In genomic region chr22:30636226-30637077, GRCh38 we compare ENCODE assay signal across 8 cellular contexts. TPM values are rescaled to one million over a fixed set of nuclear protein-coding genes. Genes with fewer than 3 reads are reported as not detected.
DNase-seq lines count a peak whose midpoint lies in the region; ATAC-seq and TF ChIP-seq lines count a peak whose summit lies in the region.

No MANE protein-coding gene starts in this region.

- H3K4me1 Mint-ChIP-seq in natural killer cell treated with Interleukin-12 subunit alpha and Interleukin-12 subunit beta and Interleukin-15 and Interleukin-18, amount 100 ng/mL, for 72 hours (ENCODE audit: low read depth in 2 of 2), result peaks cover 10 to 12% of the 10 kb centered on the region in 2 donors

- H3K36me3 ChIP-seq in HCT116 (ENCODE audit: control insufficient read depth in 1 of 2, insufficient read depth in 2 of 2, low read length in 2 of 2) (no peaks in the 10 kb centered on the region), esophagus muscularis mucosa (no peaks in the 10 kb centered on the region)

- WGBS in esophagus muscularis mucosa, result 59% methylated on average over 23 of the region's 45 CpGs

- H3K9me3 Mint-ChIP-seq in natural killer cell treated with Interleukin-12 subunit alpha and Interleukin-12 subunit beta and Interleukin-15 and Interleukin-18, amount 100 ng/mL, for 72 hours, result no peaks in the 10 kb centered on the region

- H3K4me3 ChIP-seq in AG04449 (ENCODE audit: low read depth, low read length) (peak overlapping the region; percentile 63), HCT116 (replicated peaks in 1 of 2; ENCODE audit: low read depth in 1 of 2, low read length in 2 of 2) (peak overlapping the region; percentile 51 to 63), esophagus muscularis mucosa (peak overlapping the region; percentile 75 to 83 (median 78))

- intact Hi-C loops in HCT116 (cut with micrococcal nuclease), result loop anchor here (10.0 kb wide), 1 partner anchor 288 kb away; no protein-coding TSS in a partner anchor
- intact Hi-C loops in esophagus muscularis mucosa (cut with DNase I), result no loop called here

- TF ChIP-seq POLR2A in HCT116 (IDR thresholded peaks at IDR 0.05; ENCODE audit: borderline replicate concordance, extremely low read depth, insufficient read depth, insufficient read length), result no peak
- no peak for TF ChIP-seq POLR2A in esophagus muscularis mucosa (IDR thresholded peaks at IDR 0.05; ENCODE audit: low read depth)

- peak overlapping the region; percentile 87 for H3K27ac ChIP-seq in HCT116 (ENCODE audit: low read depth, low read length)
- H3K27ac ChIP-seq in esophagus muscularis mucosa (replicated peaks in 1 of 4), result peak overlapping the region; percentile 91 to 95 (median 93)

- peak overlapping the region; percentile 78 for H3K9ac ChIP-seq in HCT116 (ENCODE audit: low read length)

- H4K20me1 ChIP-seq in HCT116 (ENCODE audit: insufficient read depth), result no peaks in the 10 kb centered on the region

- H3K27me3 Mint-ChIP-seq in natural killer cell treated with Interleukin-12 subunit alpha and Interleukin-12 subunit beta and Interleukin-15 and Interleukin-18, amount 100 ng/mL, for 72 hours, result no peaks in the 10 kb centered on the region

- CTCF ChIA-PET in AG04449 (lab: Yijun Ruan, JAX) (interaction anchor here (0.6 to 5.2 kb wide), 13 partner anchors 11 to 544 kb away, joined by 3 to 518 read pairs (median 16); no protein-coding TSS in a partner anchor), HCT116 (lab: Charles Lee) (interaction anchor here (0.7 to 3.8 kb wide), 7 partner anchors 8 to 284 kb away, joined by 3 to 95 read pairs (median 4); no protein-coding TSS in a partner anchor)

- no peaks in the 10 kb centered on the region for H3K36me3 Mint-ChIP-seq in natural killer cell treated with Interleukin-12 subunit alpha and Interleukin-12 subunit beta and Interleukin-15 and Interleukin-18, amount 100 ng/mL, for 72 hours

- no peak overlapping the region for H3K27ac Mint-ChIP-seq in natural killer cell treated with Interleukin-12 subunit alpha and Interleukin-12 subunit beta and Interleukin-15 and Interleukin-18, amount 100 ng/mL, for 72 hours

- peak overlapping the region; percentile 85 for H3K4me3 Mint-ChIP-seq in natural killer cell treated with Interleukin-12 subunit alpha and Interleukin-12 subunit beta and Interleukin-15 and Interleukin-18, amount 100 ng/mL, for 72 hours

- peaks cover 18% of the 10 kb centered on the region; the same call in 1 of the 2 replicates for H3K79me2 ChIP-seq in HCT116 (ENCODE audit: insufficient read depth, low read length)

- no peak for TF ChIP-seq EP300 in esophagus muscularis mucosa (IDR thresholded peaks at IDR 0.05)

- RAD21 ChIA-PET in HCT116 (lab: Charles Lee; ENCODE audit: low non-redundant PET in 1 of 2, low total read pairs in 2 of 2, uncharacterized antibody in 2 of 2, unreplicated experiment in 2 of 2), result interaction anchor here (2.1 kb wide), 2 partner anchors 118 to 119 kb away, joined by 16 to 27 read pairs; no protein-coding TSS in a partner anchor

- ATAC-seq in HCT116 (no peak), GM19328 (IDR thresholded peaks at IDR 0.05; ENCODE audit: unreplicated experiment) (no peak), GM21526 (IDR thresholded peaks at IDR 0.05; ENCODE audit: low FRiP score, unreplicated experiment) (no peak), GM21447 (IDR thresholded peaks at IDR 0.05; ENCODE audit: unreplicated experiment) (no peak)
- ATAC-seq in natural killer cell treated with Interleukin-12 subunit alpha and Interleukin-12 subunit beta and Interleukin-15 and Interleukin-18, amount 100 ng/mL, for 72 hours, result no peak

- TF ChIP-seq CTCF in AG04449 (IDR thresholded peaks at IDR 0.05; ENCODE audit: insufficient read depth, low read length, missing control alignments) (peak; percentile 14), HCT116 (IDR thresholded peaks at IDR 0.05 in 2 of 3, conservative IDR thresholded peaks at IDR 0.05 in 1 of 3; ENCODE audit: borderline replicate concordance in 1 of 3, insufficient read depth in 1 of 3, low read depth in 2 of 3, low read length in 2 of 3) (no peak), esophagus muscularis mucosa (IDR thresholded peaks at IDR 0.05) (no peak)

- H3K9me3 ChIP-seq in HCT116 (ENCODE audit: control insufficient read depth in 1 of 2, insufficient read depth in 1 of 2, low read depth in 1 of 2, low read length in 2 of 2), result no peaks in the 10 kb centered on the region
- H3K9me3 ChIP-seq in esophagus muscularis mucosa, result no peaks in the 10 kb centered on the region

- no peaks in the 10 kb centered on the region for H3K9me2 ChIP-seq in HCT116 (ENCODE audit: insufficient read depth)

- POLR2A ChIA-PET in AG04449 (lab: Yijun Ruan, JAX), result interaction anchor here (1.0 to 2.8 kb wide), 3 partner anchors 8 to 118 kb away, joined by 3 to 20 read pairs (median 4); no protein-coding TSS in a partner anchor
- POLR2A ChIA-PET in HCT116 (lab: Charles Lee), result interaction anchor here (1.3 to 2.2 kb wide), 3 partner anchors 14 to 118 kb away, joined by 3 to 15 read pairs (median 11); no protein-coding TSS in a partner anchor

- peak overlapping the region; percentile 79 for H3K4me2 ChIP-seq in HCT116 (ENCODE audit: low read length)

- no peak overlapping the region for H2AFZ ChIP-seq in HCT116 (ENCODE audit: low read depth, low read length, poor library complexity, severe bottlenecking)

- DNase-seq in AG04449 (ENCODE audit: low read depth, low spot score), result no peak
- DNase-seq in HCT116 (ENCODE audit: low read depth, low spot score), result no peak
- DNase-seq in activated CD4-positive, alpha-beta T cell treated with anti-CD3 and anti-CD28 coated beads, Interleukin-2, amount 50 U/mL, for 1 hour, result peak; percentile 11
- DNase-seq in esophagus muscularis mucosa (ENCODE audit: extremely low spot score), result no peak
- no peak for DNase-seq in natural killer cell treated with Interleukin-12 subunit alpha and Interleukin-12 subunit beta and Interleukin-15 and Interleukin-18, amount 100 ng/mL, for 72 hours (ENCODE audit: low spot score)

- no peak for TF ChIP-seq RAD21 in HCT116 (IDR thresholded peaks at IDR 0.05; ENCODE audit: low read depth)

- BruUV-seq in HCT116 (replicated peaks; lab: Mats Ljungman, UMichigan), result no TSS peak

- H3K4me1 ChIP-seq in HCT116 (ENCODE audit: control insufficient read depth in 1 of 2, insufficient read depth in 2 of 2, low read length in 2 of 2) (peaks cover 17 to 29% of the 10 kb centered on the region in 2 experiments), esophagus muscularis mucosa (peaks cover 37 to 57% (median 50%) of the 10 kb centered on the region in 4 donors)

- H3K27me3 ChIP-seq in HCT116 (ENCODE audit: insufficient read depth, low read length) (no peaks in the 10 kb centered on the region), esophagus muscularis mucosa (no peaks in the 10 kb centered on the region)

TF ChIP-seq in HCT116, 20 proteins besides CTCF, POLR2A, EP300 and RAD21:
- TF ChIP-seq POLR2AphosphoS5 (IDR thresholded peaks at IDR 0.05; ENCODE audit: low read depth, low read length) (no peak), EZH2 (IDR thresholded peaks at IDR 0.05) (no peak)

RNA-seq across cellular contexts. Expression of gene SLC35E4, which starts 0.9 kb away (rescaled TPM):
- total RNA-seq in HCT116 (2021; ENCODE audit: unreplicated experiment), result 6.2 TPM
- 5.4 and 5.9 TPM in 2 replicates for polyA plus RNA-seq in HCT116 (2012)
- 10 to 100 TPM in 2 of 4 donors, 1 to 10 TPM in 2; 4.2 to 14.1 (median 9.7) TPM for total RNA-seq in esophagus muscularis mucosa
- total RNA-seq in natural killer cell treated with Interleukin-12 subunit alpha and Interleukin-12 subunit beta and Interleukin-15 and Interleukin-18, amount 100 ng/mL, for 72 hours, result 1 to 10 TPM; 3.4 to 6.8 TPM

RNA-seq across cellular contexts. Expression of gene TCN2, which starts 29.5 kb away (rescaled TPM):
- total RNA-seq in HCT116 (2021; ENCODE audit: unreplicated experiment) (2.2 TPM), esophagus muscularis mucosa (10 to 100 TPM; 28.7 to 44.2 (median 40.2) TPM)
- 2.3 and 2.7 TPM in 2 replicates for polyA plus RNA-seq in HCT116 (2012)
- total RNA-seq in natural killer cell treated with Interleukin-12 subunit alpha and Interleukin-12 subunit beta and Interleukin-15 and Interleukin-18, amount 100 ng/mL, for 72 hours, result under 1 TPM in 1 of 2 donors, not detected in 1; 0.19 TPM

RNA-seq across cellular contexts. Expression of gene DUSP18, which starts 31.2 kb away (rescaled TPM):
- 9.7 TPM for total RNA-seq in HCT116 (2021; ENCODE audit: unreplicated experiment)
- 8.3 and 8.6 TPM in 2 replicates for polyA plus RNA-seq in HCT116 (2012)
- 10 to 100 TPM in 2 of 4 donors, 1 to 10 TPM in 2; 6.5 to 11.5 (median 9.8) TPM for total RNA-seq in esophagus muscularis mucosa
- 1 to 10 TPM; 7.1 to 7.7 TPM for total RNA-seq in natural killer cell treated with Interleukin-12 subunit alpha and Interleukin-12 subunit beta and Interleukin-15 and Interleukin-18, amount 100 ng/mL, for 72 hours

RNA-seq across cellular contexts. Expression of gene PES1, which starts 44.7 kb away (rescaled TPM):
- total RNA-seq in HCT116 (2021; ENCODE audit: unreplicated experiment) (167 TPM), esophagus muscularis mucosa (10 to 100 TPM; 28.2 to 55.7 (median 42.9) TPM)
- polyA plus RNA-seq in HCT116 (2012), result 120 and 128 TPM in 2 replicates
- 100 to 1,000 TPM in 1 of 2 donors, 10 to 100 TPM in 1; 94.5 to 173 TPM for total RNA-seq in natural killer cell treated with Interleukin-12 subunit alpha and Interleukin-12 subunit beta and Interleukin-15 and Interleukin-18, amount 100 ng/mL, for 72 hours

RNA-seq across cellular contexts. Expression of gene OSBP2, which starts 58.2 kb away (rescaled TPM):
- total RNA-seq in HCT116 (2021; ENCODE audit: unreplicated experiment) (12.9 TPM), esophagus muscularis mucosa (1 to 10 TPM in 3 of 4 donors, under 1 TPM in 1; 0.42 to 4.6 (median 2.9) TPM)
- polyA plus RNA-seq in HCT116 (2012), result 11.6 and 13.4 TPM in 2 replicates
- total RNA-seq in natural killer cell treated with Interleukin-12 subunit alpha and Interleukin-12 subunit beta and Interleukin-15 and Interleukin-18, amount 100 ng/mL, for 72 hours, result 1 to 10 TPM in 1 of 2 donors, under 1 TPM in 1; 0.14 to 1.7 TPM
